ENCODE assay signal across 27 cellular contexts in the genomic region with DNA sequence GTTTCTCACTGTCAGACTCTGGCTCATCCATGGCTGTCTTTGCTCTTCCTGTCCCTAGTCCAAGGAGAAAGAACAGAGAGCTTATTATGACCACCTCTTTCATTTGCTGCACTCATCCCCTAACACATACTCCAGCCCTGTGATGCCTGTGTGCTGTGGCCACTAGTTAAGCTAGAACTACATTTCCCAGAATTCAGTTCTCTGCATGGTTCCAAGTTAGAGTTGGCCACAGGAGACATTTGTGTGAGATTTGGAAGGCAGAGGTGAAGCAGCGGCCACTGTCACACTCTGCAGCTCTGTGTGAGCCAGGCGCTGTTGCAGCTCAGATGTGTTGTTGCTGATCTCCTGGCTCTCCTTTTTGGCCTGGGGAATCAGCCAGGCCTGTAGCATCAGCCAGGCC.
DNase-seq lines count a peak whose midpoint lies in the region; ATAC-seq, FAIRE-seq and TF ChIP-seq lines count a peak whose summit lies in the region.
"Had no signal": no experiment of that assay in that cellular context is flagged by ENCODE, and none has a peak within 500 bp of the region (broad histone marks: within the 10 kb centered on the region; RNA-seq: fewer than 3 reads in every experiment).

No MANE protein-coding gene starts in this region.

- no peak overlapping the region for H3K4me3 Mint-ChIP-seq in neural progenitor cell
- H3K4me3 Mint-ChIP-seq in CD8-positive, alpha-beta memory T cell = no peak overlapping the region
- H3K4me3 Mint-ChIP-seq: activated naive CD8-positive, alpha-beta T cell treated with anti-CD3 and anti-CD28 coated beads, Interleukin-2, amount 50 U/mL, for 24 hours; activated T-cell treated with anti-CD3 and anti-CD28 coated beads, Interleukin-2, amount 50 U/mL, for 24 hours; brain; CD8-positive, alpha-beta T cell; HFFc6; nephron had no signal

- H3K4me3 ChIP-seq in HCT116 (replicated peaks in 1 of 2; ENCODE audit: low read depth in 1 of 2, low read length in 2 of 2) (no peak overlapping the region), H1 (ENCODE audit: extremely low read depth in 1 of 4, insufficient read depth in 2 of 4, low read depth in 3 of 4, low read length in 4 of 4) (no peak overlapping the region), neural progenitor cell (no peak overlapping the region)
- no peak overlapping the region for H3K4me3 ChIP-seq in CD8-positive, alpha-beta memory T cell (ENCODE audit: low read length)
- H3K4me3 ChIP-seq: mucosa of descending colon, stomach had no signal

- TF ChIP-seq POLR2A in HCT116 (IDR thresholded peaks at IDR 0.05; ENCODE audit: borderline replicate concordance, extremely low read depth, insufficient read depth, insufficient read length) = no peak
- TF ChIP-seq POLR2A in H1 (IDR thresholded peaks at IDR 0.05; ENCODE audit: control extremely low read depth in 1 of 2, low read depth in 2 of 2, low read length in 2 of 2) = no peak

- no peaks in the 10 kb centered on the region for H3F3A ChIP-seq in neural progenitor cell (ENCODE audit: low read depth)

- no peaks in the 10 kb centered on the region for H3K4me1 Mint-ChIP-seq in neural progenitor cell
- H3K4me1 Mint-ChIP-seq in CD8-positive, alpha-beta memory T cell = no peaks in the 10 kb centered on the region
- H3K4me1 Mint-ChIP-seq: activated naive CD8-positive, alpha-beta T cell treated with anti-CD3 and anti-CD28 coated beads, Interleukin-2, amount 50 U/mL, for 24 hours; nephron had no signal

- no peak overlapping the region for H4K5ac ChIP-seq in H1 (ENCODE audit: insufficient read length, low read depth, low read length)

- peak; percentile 28 for FAIRE-seq in H1 (lab: Jason Lieb, UNC)
- FAIRE-seq: GM12891, urothelium cell line had no signal

- H3K27ac ChIP-seq in HCT116 (ENCODE audit: low read depth, low read length) = no peak overlapping the region
- no peak overlapping the region for H3K27ac ChIP-seq in H1 (ENCODE audit: low read depth, low read length)
- H3K27ac ChIP-seq in neural progenitor cell = no peak overlapping the region
- H3K27ac ChIP-seq in CD8-positive, alpha-beta memory T cell (ENCODE audit: low read depth, low read length) = no peak overlapping the region
- H3K27ac ChIP-seq: parathyroid adenoma, stomach had no signal

- H4K20me1 ChIP-seq in HCT116 (ENCODE audit: insufficient read depth) (no peaks in the 10 kb centered on the region), H1 (replicated peaks in 1 of 2; ENCODE audit: control insufficient read depth in 1 of 2, insufficient read depth in 2 of 2, low read length in 2 of 2) (no peaks in the 10 kb centered on the region), neural progenitor cell (ENCODE audit: low read depth) (no peaks in the 10 kb centered on the region)

- peak; percentile 58; the same call in 1 of the 2 replicates for ATAC-seq in HCT116
- ATAC-seq: activated naive CD8-positive, alpha-beta T cell treated with anti-CD3 and anti-CD28 coated beads, Interleukin-2, amount 50 U/mL, for 24 hours; CD8-positive, alpha-beta T cell; mucosa of descending colon; Panc1 had no signal

- H2BK5ac ChIP-seq in H1 (ENCODE audit: low read depth, low read length) = no peak overlapping the region

- H3K36me3 Mint-ChIP-seq in neural progenitor cell = no peaks in the 10 kb centered on the region
- peaks cover 0 to 8% (median 0%) of the 10 kb centered on the region in 3 donors for H3K36me3 Mint-ChIP-seq in CD8-positive, alpha-beta memory T cell
- H3K36me3 Mint-ChIP-seq: brain; CD8-positive, alpha-beta T cell had no signal

- TF ChIP-seq CTCF in HCT116 (IDR thresholded peaks at IDR 0.05 in 2 of 3, conservative IDR thresholded peaks at IDR 0.05 in 1 of 3; ENCODE audit: borderline replicate concordance in 1 of 3, insufficient read depth in 1 of 3, low read depth in 2 of 3, low read length in 2 of 3) (no peak), H1 (IDR thresholded peaks at IDR 0.05; ENCODE audit: control extremely low read depth in 1 of 3, insufficient read depth in 1 of 3, low read depth in 1 of 3, low read length in 3 of 3) (no peak), neural progenitor cell (IDR thresholded peaks at IDR 0.05) (no peak)

- no peak overlapping the region for H2BK15ac ChIP-seq in H1 (ENCODE audit: low read length)

- no peak overlapping the region for H3K27ac Mint-ChIP-seq in neural progenitor cell
- no peak overlapping the region for H3K27ac Mint-ChIP-seq in CD8-positive, alpha-beta memory T cell
- H3K27ac Mint-ChIP-seq: activated naive CD8-positive, alpha-beta T cell treated with anti-CD3 and anti-CD28 coated beads, Interleukin-2, amount 50 U/mL, for 24 hours; activated T-cell treated with anti-CD3 and anti-CD28 coated beads, Interleukin-2, amount 50 U/mL, for 24 hours; CD8-positive, alpha-beta T cell; HFFc6; nephron had no signal

- POLR2A ChIA-PET in HCT116 (lab: Charles Lee) (no interaction called here), H1 (lab: Charles Lee; ENCODE audit: partially characterized antibody) (interaction anchor here (1.5 kb wide), 1 partner anchor 10 kb away, joined by 6 read pairs; no protein-coding TSS in a partner anchor)
- POLR2A ChIA-PET in CD8-positive, alpha-beta memory T cell (lab: Charles Lee) = no interaction called here

- H3K36me3 ChIP-seq in HCT116 (ENCODE audit: control insufficient read depth in 1 of 2, insufficient read depth in 2 of 2, low read length in 2 of 2) = no peaks in the 10 kb centered on the region
- H3K36me3 ChIP-seq in H1 (ENCODE audit: control insufficient read depth in 2 of 4, insufficient read depth in 4 of 4, low read length in 3 of 4) = no peaks in the 10 kb centered on the region
- no peaks in the 10 kb centered on the region for H3K36me3 ChIP-seq in neural progenitor cell
- no peaks in the 10 kb centered on the region for H3K36me3 ChIP-seq in CD8-positive, alpha-beta memory T cell (ENCODE audit: insufficient read depth, low read length)
- H3K36me3 ChIP-seq: stomach had no signal

- H3K79me1 ChIP-seq in H1 (ENCODE audit: low read depth, low read length) = no peaks in the 10 kb centered on the region

- H3K23me2 ChIP-seq in H1 (ENCODE audit: low read depth, low read length) = no peaks in the 10 kb centered on the region

- peaks cover 7% of the 10 kb centered on the region for H3K27me3 Mint-ChIP-seq in neural progenitor cell (ENCODE audit: insufficient read depth, low read depth)
- peaks cover 0 to 8% of the 10 kb centered on the region in 2 donors for H3K27me3 Mint-ChIP-seq in CD8-positive, alpha-beta memory T cell
- H3K27me3 Mint-ChIP-seq: activated naive CD8-positive, alpha-beta T cell treated with anti-CD3 and anti-CD28 coated beads, Interleukin-2, amount 50 U/mL, for 24 hours had no signal

- CTCF ChIA-PET in HCT116 (lab: Charles Lee) (no interaction called here), H1 (lab: Charles Lee; ENCODE audit: partially characterized antibody) (interaction anchor here (0.6 to 3.4 kb wide), 5 partner anchors 19 to 595 kb away, joined by 3 to 10 read pairs (median 3); no protein-coding TSS in a partner anchor)
- CTCF ChIA-PET in CD8-positive, alpha-beta memory T cell (lab: Charles Lee) = interaction anchor here (1.0 kb wide), 1 partner anchor 11 kb away, joined by 3 read pairs; no protein-coding TSS in a partner anchor

- H3K79me2 ChIP-seq in HCT116 (ENCODE audit: insufficient read depth, low read length) (no peaks in the 10 kb centered on the region), H1 (ENCODE audit: control insufficient read depth in 1 of 2, insufficient read depth in 2 of 2, low read length in 2 of 2) (no peaks in the 10 kb centered on the region), neural progenitor cell (ENCODE audit: low read depth) (no peaks in the 10 kb centered on the region)
- H3K79me2 ChIP-seq: parathyroid adenoma had no signal

- no peaks in the 10 kb centered on the region for H3K9me3 ChIP-seq in HCT116 (ENCODE audit: control insufficient read depth in 1 of 2, insufficient read depth in 1 of 2, low read depth in 1 of 2, low read length in 2 of 2)
- H3K9me3 ChIP-seq in H1 (ENCODE audit: insufficient read depth in 2 of 2, low read depth in 1 of 2, low read length in 1 of 2) = no peaks in the 10 kb centered on the region
- H3K9me3 ChIP-seq in neural progenitor cell (ENCODE audit: low read depth) = no peaks in the 10 kb centered on the region
- H3K9me3 ChIP-seq in CD8-positive, alpha-beta memory T cell (ENCODE audit: low read length) = no peaks in the 10 kb centered on the region
- H3K9me3 ChIP-seq: mucosa of descending colon had no signal

- H3K9me2 ChIP-seq in HCT116 (ENCODE audit: insufficient read depth) = no peaks in the 10 kb centered on the region

- DNase-seq in DMS79 treated with DMSO at 0.1 percent for 48 hours (lab: John Stamatoyannopoulos, UW) (peak; percentile 17), DMS79 (lab: John Stamatoyannopoulos, UW) (no peak), HCT116 (ENCODE audit: low read depth, low spot score) (no peak), H1 (ENCODE audit: low read depth in 1 of 2, low spot score in 2 of 2) (no peak), neural progenitor cell (ENCODE audit: low spot score) (peak; percentile 9), NCI-H345 (lab: John Stamatoyannopoulos, UW) (no peak), NCI-H1105 treated with DMSO at 0.1 percent for 48 hours (lab: John Stamatoyannopoulos, UW) (no peak)
- no peak for DNase-seq in CD8-positive, alpha-beta memory T cell
- DNase-seq: activated CD4-positive, alpha-beta T cell treated with anti-CD3 and anti-CD28 coated beads for 4 hours; activated gamma-delta T cell treated with Interleukin-2 at 50 U/mL for 16 hours; activated naive CD8-positive, alpha-beta T cell treated with anti-CD3 and anti-CD28 coated beads, Interleukin-2, amount 50 U/mL, for 24 hours; activated T-cell treated with anti-CD3 and anti-CD28 coated beads, Interleukin-2, amount 50 U/mL, for 24 hours; AML-193; CD8-positive, alpha-beta T cell; DND-41; effector CD8-positive, alpha-beta T cell; erythroblast; HFFc6; mucosa of descending colon; NCI-H2081; stomach had no signal

- TF ChIP-seq RAD21 in HCT116 (IDR thresholded peaks at IDR 0.05; ENCODE audit: low read depth) = no peak
- no peak for TF ChIP-seq RAD21 in H1 (IDR thresholded peaks at IDR 0.05 in 1 of 2, conservative IDR thresholded peaks at IDR 0.05 in 1 of 2; ENCODE audit: low read depth in 2 of 2, low read length in 2 of 2)

- H2AK5ac ChIP-seq in H1 (ENCODE audit: low read depth, low read length) = no peak overlapping the region

- H2AFZ ChIP-seq in HCT116 (ENCODE audit: low read depth, low read length, poor library complexity, severe bottlenecking) (no peak overlapping the region), H1 (ENCODE audit: low read length) (0 out of 2 replicates have a peak overlapping the region, but pooled peaks have one; percentile 22), neural progenitor cell (replicated peaks) (peak overlapping the region; percentile 53)
- H2AFZ ChIP-seq: parathyroid adenoma had no signal

- H3K27me3 ChIP-seq in HCT116 (ENCODE audit: insufficient read depth, low read length) = no peaks in the 10 kb centered on the region
- H3K27me3 ChIP-seq in H1 (replicated peaks in 1 of 4; ENCODE audit: control insufficient read depth in 3 of 4, extremely low read depth in 1 of 4, insufficient read depth in 3 of 4, low read length in 3 of 4) = no peaks in the 10 kb centered on the region
- H3K27me3 ChIP-seq in neural progenitor cell = no peaks in the 10 kb centered on the region
- no peaks in the 10 kb centered on the region for H3K27me3 ChIP-seq in CD8-positive, alpha-beta memory T cell (ENCODE audit: insufficient read depth, low read length, poor library complexity, severe bottlenecking)
- H3K27me3 ChIP-seq: stomach had no signal

- no peak overlapping the region for H2BK20ac ChIP-seq in H1 (ENCODE audit: low read length)

- no peak overlapping the region for H3K14ac ChIP-seq in H1 (ENCODE audit: insufficient read length)

- no peak overlapping the region for H2BK120ac ChIP-seq in H1 (replicated peaks; ENCODE audit: low read depth, low read length)

- no peak overlapping the region for H3K56ac ChIP-seq in H1 (replicated peaks; ENCODE audit: insufficient read length, low read depth, low read length)

- no peak overlapping the region for H4K91ac ChIP-seq in H1 (replicated peaks; ENCODE audit: insufficient read length, low read length)

- no peak overlapping the region; the same call in 1 of the 2 replicates for H4K8ac ChIP-seq in H1 (ENCODE audit: extremely low read depth, insufficient read depth, low read length)

- H3K4me2 ChIP-seq in HCT116 (ENCODE audit: low read length) (no peak overlapping the region), H1 (ENCODE audit: insufficient read depth in 1 of 2, low read depth in 2 of 2, low read length in 2 of 2) (no peak overlapping the region), neural progenitor cell (no peak overlapping the region)

- peaks cover 9% of the 10 kb centered on the region for H3K9me3 Mint-ChIP-seq in neural progenitor cell
- H3K9me3 Mint-ChIP-seq in CD8-positive, alpha-beta memory T cell = peaks cover 0 to 7% (median 2%) of the 10 kb centered on the region in 5 donors
- H3K9me3 Mint-ChIP-seq: activated T-cell treated with anti-CD3 and anti-CD28 coated beads, Interleukin-2, amount 50 U/mL, for 24 hours; HFFc6 had no signal

- no peak overlapping the region for H3K23ac ChIP-seq in H1 (ENCODE audit: insufficient read length)

- WGBS in H1 (ENCODE audit: extremely low coverage in 1 of 2, insufficient coverage in 1 of 2, insufficient read length in 1 of 2, insufficient replicate concordance in 2 of 2, low coverage in 1 of 2, low lambda C conversion rate in 2 of 2, missing lambda C conversion rate in 1 of 2), 2 experiments = 89% methylated on average over 2 of the region's 2 CpGs; no CpG with 5 or more reads in 1 of the 2 experiments

- H3K4me1 ChIP-seq in HCT116 (ENCODE audit: control insufficient read depth in 1 of 2, insufficient read depth in 2 of 2, low read length in 2 of 2) (no peaks in the 10 kb centered on the region), H1 (replicated peaks in 1 of 4; ENCODE audit: control insufficient read depth in 3 of 4, insufficient read depth in 4 of 4, low read length in 3 of 4) (no peaks in the 10 kb centered on the region), neural progenitor cell (no peaks in the 10 kb centered on the region)
- H3K4me1 ChIP-seq in CD8-positive, alpha-beta memory T cell (ENCODE audit: insufficient read depth, low read length) = no peaks in the 10 kb centered on the region
- H3K4me1 ChIP-seq: parathyroid adenoma, stomach had no signal

- H3K18ac ChIP-seq in H1 (ENCODE audit: extremely low read depth, low read length) = no peak overlapping the region

- H3K4ac ChIP-seq in H1 (replicated peaks; ENCODE audit: insufficient read length, low read depth, low read length) = no peak overlapping the region

- no peak overlapping the region for H2BK12ac ChIP-seq in H1 (ENCODE audit: low read depth, low read length)

- no TSS peak for BruUV-seq in HCT116 (replicated peaks; lab: Mats Ljungman, UMichigan)

- H3K9ac ChIP-seq in HCT116 (ENCODE audit: low read length) (no peak overlapping the region), H1 (replicated peaks in 1 of 4; ENCODE audit: extremely low read depth in 1 of 4, low read depth in 3 of 4, low read length in 3 of 4) (no peak overlapping the region), neural progenitor cell (no peak overlapping the region)
- H3K9ac ChIP-seq: parathyroid adenoma had no signal

- no peak for TF ChIP-seq EP300 in H1 (IDR thresholded peaks at IDR 0.05; ENCODE audit: borderline replicate concordance in 1 of 2, low read depth in 2 of 2, low read length in 2 of 2)

- RAD21 ChIA-PET in HCT116 (lab: Charles Lee; ENCODE audit: low non-redundant PET in 1 of 2, low total read pairs in 2 of 2, uncharacterized antibody in 2 of 2, unreplicated experiment in 2 of 2) = no interaction called here

- intact Hi-C loops in HCT116 (cut with micrococcal nuclease) = no loop called here

Comparison
In these comparisons a context has a peak if more than half of its experiments do, and no peak if none do; other contexts are left out.
1. DNase-seq: peak in DMS79 treated with DMSO at 0.1 percent for 48 hours (single experiment) and neural progenitor cell (single experiment); none in DMS79 (single experiment), HCT116 (single experiment), H1 (0 of 2), CD8-positive, alpha-beta memory T cell (0 of 5), NCI-H345 (single experiment) and NCI-H1105 treated with DMSO at 0.1 percent for 48 hours (single experiment).